15 cellular contexts compared by ENCODE assay signal in genomic region chr14:24185741-24186140, GRCh38. TPM values are rescaled to one million over a fixed set of nuclear protein-coding genes. Genes with fewer than 3 reads are reported as not detected.
DNase-seq lines count a peak whose midpoint lies in the region; ATAC-seq and TF ChIP-seq lines count a peak whose summit lies in the region.
"Had no signal": no experiment of that assay in that cellular context is flagged by ENCODE, and none has a peak within 500 bp of the region (broad histone marks: within the 10 kb centered on the region; RNA-seq: fewer than 3 reads in every experiment).

No MANE protein-coding gene starts in this region.

- no peaks in the 10 kb centered on the region for H3K9me3 Mint-ChIP-seq in activated T-cell treated with anti-CD3 and anti-CD28 coated beads, Interleukin-2, amount 50 U/mL, for 24 hours
- no peaks in the 10 kb centered on the region for H3K9me3 Mint-ChIP-seq in activated T-cell treated with anti-CD3 and anti-CD28 coated beads, Interleukin-2, amount 50 U/mL, for 4 hours
- no peaks in the 10 kb centered on the region for H3K9me3 Mint-ChIP-seq in CD4-positive, alpha-beta T cell
- H3K9me3 Mint-ChIP-seq in memory B cell (no peaks in the 10 kb centered on the region), progenitor cell of endocrine pancreas (ENCODE audit: low read depth) (no peaks in the 10 kb centered on the region)
- H3K9me3 Mint-ChIP-seq in activated CD4-positive, alpha-beta T cell treated with anti-CD3 and anti-CD28 coated beads, Interleukin-2, amount 10 ng/mL, durations not matched to agents 7 days and 5 days, result no peaks in the 10 kb centered on the region

- H3K27ac ChIP-seq in CD4-positive, alpha-beta T cell (ENCODE audit: low read depth, low read length), result no peak overlapping the region
- H3K27ac ChIP-seq: BLaER1 had no signal

- no peaks in the 10 kb centered on the region for H3K27me3 ChIP-seq in CD4-positive, alpha-beta T cell (ENCODE audit: control insufficient read depth, insufficient read depth, low read length)
- H3K27me3 ChIP-seq: BLaER1 had no signal

- intact Hi-C loops in CD4-positive, alpha-beta T cell (cut with DNase I, micrococcal nuclease), result loop anchor here in 1 of 2 experiments (2.0 to 5.0 kb wide), 2 partner anchors 21 to 38 kb away; partner anchors contain the start of genes PSME2 and RNF31

- H3K36me3 Mint-ChIP-seq in activated T-cell treated with anti-CD3 and anti-CD28 coated beads, Interleukin-2, amount 50 U/mL, for 24 hours (ENCODE audit: low read depth), result peaks cover 92% of the 10 kb centered on the region
- H3K36me3 Mint-ChIP-seq in activated T-cell treated with anti-CD3 and anti-CD28 coated beads, Interleukin-2, amount 50 U/mL, for 4 hours (ENCODE audit: insufficient read depth), result peaks cover 36% of the 10 kb centered on the region
- peaks cover 66% of the 10 kb centered on the region for H3K36me3 Mint-ChIP-seq in CD4-positive, alpha-beta T cell (ENCODE audit: low read depth)
- H3K36me3 Mint-ChIP-seq in memory B cell (peaks cover 16% of the 10 kb centered on the region), progenitor cell of endocrine pancreas (ENCODE audit: insufficient read depth) (peaks cover 15% of the 10 kb centered on the region)
- H3K36me3 Mint-ChIP-seq in activated CD4-positive, alpha-beta T cell treated with anti-CD3 and anti-CD28 coated beads, Interleukin-2, amount 10 ng/mL, durations not matched to agents 7 days and 5 days (ENCODE audit: low read depth), result peaks cover 39% of the 10 kb centered on the region

- H3K4me1 Mint-ChIP-seq in activated T-cell treated with anti-CD3 and anti-CD28 coated beads, Interleukin-2, amount 50 U/mL, for 24 hours (ENCODE audit: low read depth), result peaks cover 37% of the 10 kb centered on the region
- peaks cover 26% of the 10 kb centered on the region for H3K4me1 Mint-ChIP-seq in activated T-cell treated with anti-CD3 and anti-CD28 coated beads, Interleukin-2, amount 50 U/mL, for 4 hours (ENCODE audit: low read depth)
- peaks cover 32% of the 10 kb centered on the region for H3K4me1 Mint-ChIP-seq in CD4-positive, alpha-beta T cell (ENCODE audit: low read depth)
- H3K4me1 Mint-ChIP-seq in memory B cell, result peaks cover 21% of the 10 kb centered on the region
- peaks cover 13% of the 10 kb centered on the region for H3K4me1 Mint-ChIP-seq in progenitor cell of endocrine pancreas (ENCODE audit: low read depth)
- peaks cover 37% of the 10 kb centered on the region for H3K4me1 Mint-ChIP-seq in activated CD4-positive, alpha-beta T cell treated with anti-CD3 and anti-CD28 coated beads, Interleukin-2, amount 10 ng/mL, durations not matched to agents 7 days and 5 days

- DNase-seq in activated T-cell treated with anti-CD3 and anti-CD28 coated beads, Interleukin-2, amount 50 U/mL, for 24 hours, result no peak
- no peak for DNase-seq in activated T-cell treated with anti-CD3 and anti-CD28 coated beads, Interleukin-2, amount 50 U/mL, for 4 hours
- DNase-seq in CD4-positive, alpha-beta T cell, result no peak
- DNase-seq in memory B cell (ENCODE audit: low spot score in 2 of 2), result no peak
- no peak for DNase-seq in progenitor cell of endocrine pancreas (ENCODE audit: low spot score, unreplicated experiment)
- no peak for DNase-seq in activated CD4-positive, alpha-beta T cell treated with anti-CD3 and anti-CD28 coated beads, Interleukin-2, amount 10 ng/mL, durations not matched to agents 7 days and 5 days
- no peak for DNase-seq in NCI-H2107 (lab: John Stamatoyannopoulos, UW)
- DNase-seq: 8988T, AML-193, DMS53, GF-D8, GOT3 had no signal

- no peaks in the 10 kb centered on the region for H3K9me3 ChIP-seq in CD4-positive, alpha-beta T cell (ENCODE audit: control insufficient read depth, low read length)
- H3K9me3 ChIP-seq: BLaER1, HAP-1 had no signal

- CTCF ChIA-PET in CD4-positive, alpha-beta T cell (lab: Charles Lee), result interaction anchor here (0.6 kb wide), 1 partner anchor 9 kb away, joined by 3 read pairs; the partner anchor contains the start of gene TM9SF1
- CTCF ChIA-PET in activated CD4-positive, alpha-beta T cell treated with anti-CD3 and anti-CD28 coated beads, Interleukin-2, amount 10 ng/mL, durations not matched to agents 7 days and 5 days (lab: Charles Lee), result interaction anchor here (0.7 to 6.5 kb wide), 7 partner anchors 8 to 77 kb away, joined by 3 to 44 read pairs (median 4); partner anchors contain the start of gene IRF9

- peak overlapping the region; percentile 50 for H3K27ac Mint-ChIP-seq in activated T-cell treated with anti-CD3 and anti-CD28 coated beads, Interleukin-2, amount 50 U/mL, for 24 hours
- no peak overlapping the region for H3K27ac Mint-ChIP-seq in CD4-positive, alpha-beta T cell
- H3K27ac Mint-ChIP-seq in memory B cell (peak overlapping the region; percentile 62), progenitor cell of endocrine pancreas (peak overlapping the region; percentile 69)
- H3K27ac Mint-ChIP-seq in activated CD4-positive, alpha-beta T cell treated with anti-CD3 and anti-CD28 coated beads, Interleukin-2, amount 10 ng/mL, durations not matched to agents 7 days and 5 days, result no peak overlapping the region

- no peak overlapping the region for H3K4me3 Mint-ChIP-seq in activated T-cell treated with anti-CD3 and anti-CD28 coated beads, Interleukin-2, amount 50 U/mL, for 24 hours
- no peak overlapping the region for H3K4me3 Mint-ChIP-seq in activated T-cell treated with anti-CD3 and anti-CD28 coated beads, Interleukin-2, amount 50 U/mL, for 4 hours
- H3K4me3 Mint-ChIP-seq in CD4-positive, alpha-beta T cell, result peak overlapping the region; percentile 15
- no peak overlapping the region for H3K4me3 Mint-ChIP-seq in memory B cell
- no peak overlapping the region for H3K4me3 Mint-ChIP-seq in progenitor cell of endocrine pancreas (ENCODE audit: low read depth)
- H3K4me3 Mint-ChIP-seq in activated CD4-positive, alpha-beta T cell treated with anti-CD3 and anti-CD28 coated beads, Interleukin-2, amount 10 ng/mL, durations not matched to agents 7 days and 5 days, result no peak overlapping the region

- POLR2A ChIA-PET in CD4-positive, alpha-beta T cell (lab: Charles Lee), result interaction anchor here (0.8 to 7.4 kb wide), 5 partner anchors 10 to 72 kb away, joined by 3 to 85 read pairs (median 5); partner anchors contain the start of genes CHMP4A, IRF9 and TM9SF1
- POLR2A ChIA-PET in activated CD4-positive, alpha-beta T cell treated with anti-CD3 and anti-CD28 coated beads, Interleukin-2, amount 10 ng/mL, durations not matched to agents 7 days and 5 days (lab: Charles Lee), result no interaction called here

- H3K27me3 Mint-ChIP-seq in activated T-cell treated with anti-CD3 and anti-CD28 coated beads, Interleukin-2, amount 50 U/mL, for 24 hours, result no peaks in the 10 kb centered on the region
- H3K27me3 Mint-ChIP-seq in activated T-cell treated with anti-CD3 and anti-CD28 coated beads, Interleukin-2, amount 50 U/mL, for 4 hours (ENCODE audit: low read depth), result no peaks in the 10 kb centered on the region
- no peaks in the 10 kb centered on the region for H3K27me3 Mint-ChIP-seq in CD4-positive, alpha-beta T cell
- H3K27me3 Mint-ChIP-seq in memory B cell (no peaks in the 10 kb centered on the region), progenitor cell of endocrine pancreas (no peaks in the 10 kb centered on the region)
- H3K27me3 Mint-ChIP-seq in activated CD4-positive, alpha-beta T cell treated with anti-CD3 and anti-CD28 coated beads, Interleukin-2, amount 10 ng/mL, durations not matched to agents 7 days and 5 days, result no peaks in the 10 kb centered on the region

- ATAC-seq in activated T-cell treated with anti-CD3 and anti-CD28 coated beads, Interleukin-2, amount 50 U/mL, for 4 hours, result no peak
- no peak for ATAC-seq in CD4-positive, alpha-beta T cell (ENCODE audit: poor library complexity)
- no peak for ATAC-seq in memory B cell (ENCODE audit: low read depth)

- TF ChIP-seq CTCF in CD4-positive, alpha-beta T cell (IDR thresholded peaks at IDR 0.05), result no peak
- no peak for TF ChIP-seq CTCF in progenitor cell of endocrine pancreas (IDR thresholded peaks at IDR 0.05; ENCODE audit: unreplicated experiment)

RNA-seq across cellular contexts. Expression of gene IPO4, which starts 2.9 kb away (rescaled TPM):
- total RNA-seq in activated T-cell treated with anti-CD3 and anti-CD28 coated beads, Interleukin-2, amount 50 U/mL, for 4 hours, result 100 to 1,000 TPM; 265 to 293 (median 265) TPM
- total RNA-seq in CD4-positive, alpha-beta T cell, result 10 to 100 TPM; 36.6 to 37.9 TPM
- total RNA-seq in progenitor cell of endocrine pancreas, result 54.9 and 56.4 TPM in 2 replicates
- 10 to 100 TPM; 45.3 to 48.7 TPM for total RNA-seq in activated CD4-positive, alpha-beta T cell treated with anti-CD3 and anti-CD28 coated beads, Interleukin-2, amount 10 ng/mL, durations not matched to agents 7 days and 5 days

RNA-seq across cellular contexts. Expression of gene TM9SF1, which starts 9.5 kb away (rescaled TPM):
- 10 to 100 TPM; 30.4 to 34.6 (median 33.7) TPM for total RNA-seq in activated T-cell treated with anti-CD3 and anti-CD28 coated beads, Interleukin-2, amount 50 U/mL, for 4 hours
- 10 to 100 TPM; 12.9 to 13.0 TPM for total RNA-seq in CD4-positive, alpha-beta T cell
- 52.9 and 56.2 TPM in 2 replicates for total RNA-seq in progenitor cell of endocrine pancreas
- total RNA-seq in activated CD4-positive, alpha-beta T cell treated with anti-CD3 and anti-CD28 coated beads, Interleukin-2, amount 10 ng/mL, durations not matched to agents 7 days and 5 days, result 10 to 100 TPM; 28.6 to 33.2 TPM

RNA-seq across cellular contexts. Expression of gene REC8, which starts 13.9 kb away (rescaled TPM):
- 10 to 100 TPM; 17.4 to 24.8 (median 19.9) TPM for total RNA-seq in activated T-cell treated with anti-CD3 and anti-CD28 coated beads, Interleukin-2, amount 50 U/mL, for 4 hours
- 100 to 1,000 TPM; 105 to 107 TPM for total RNA-seq in CD4-positive, alpha-beta T cell
- total RNA-seq in progenitor cell of endocrine pancreas, result 380 and 408 TPM in 2 replicates
- 10 to 100 TPM; 52.8 to 61.0 TPM for total RNA-seq in activated CD4-positive, alpha-beta T cell treated with anti-CD3 and anti-CD28 coated beads, Interleukin-2, amount 10 ng/mL, durations not matched to agents 7 days and 5 days

RNA-seq across cellular contexts. Expression of gene TSSK4, which starts 19.8 kb away (rescaled TPM):
- total RNA-seq in activated T-cell treated with anti-CD3 and anti-CD28 coated beads, Interleukin-2, amount 50 U/mL, for 4 hours, result under 1 TPM in 1 of 3 donors, not detected in 2; 0.33 TPM
- under 1 TPM; 0.30 to 0.64 TPM for total RNA-seq in CD4-positive, alpha-beta T cell
- total RNA-seq in progenitor cell of endocrine pancreas, result 0.29 TPM in 1 of 2 replicates, not detected in the other
- under 1 TPM; 0.52 to 0.60 TPM for total RNA-seq in activated CD4-positive, alpha-beta T cell treated with anti-CD3 and anti-CD28 coated beads, Interleukin-2, amount 10 ng/mL, durations not matched to agents 7 days and 5 days
- total RNA-seq: HT1080 had no signal

RNA-seq across cellular contexts. Expression of gene IRF9, which starts 24.7 kb away (rescaled TPM):
- 100 to 1,000 TPM; 110 to 152 (median 121) TPM for total RNA-seq in activated T-cell treated with anti-CD3 and anti-CD28 coated beads, Interleukin-2, amount 50 U/mL, for 4 hours
- total RNA-seq in CD4-positive, alpha-beta T cell, result 100 to 1,000 TPM; 248 to 262 TPM
- total RNA-seq in progenitor cell of endocrine pancreas, result 57.4 and 62.4 TPM in 2 replicates
- total RNA-seq in activated CD4-positive, alpha-beta T cell treated with anti-CD3 and anti-CD28 coated beads, Interleukin-2, amount 10 ng/mL, durations not matched to agents 7 days and 5 days, result 100 to 1,000 TPM; 285 to 286 TPM

Comparison
In these comparisons a context has a peak if more than half of its experiments do, and no peak if none do; other contexts are left out.
1. H3K27ac Mint-ChIP-seq: peak in activated T-cell treated with anti-CD3 and anti-CD28 coated beads, Interleukin-2, amount 50 U/mL, for 24 hours (single experiment), memory B cell (single experiment) and progenitor cell of endocrine pancreas (single experiment); none in CD4-positive, alpha-beta T cell (single experiment) and activated CD4-positive, alpha-beta T cell treated with anti-CD3 and anti-CD28 coated beads, Interleukin-2, amount 10 ng/mL, durations not matched to agents 7 days and 5 days (single experiment).